Comparison of ENCODE assay signal across 8 cellular contexts in genomic region chr17:81519284-81520020, GRCh38. TPM values are rescaled to one million over a fixed set of nuclear protein-coding genes. Genes with fewer than 3 reads are reported as not detected.
A peak's percentile ranks its signal among the peaks of the same experiment; 100 is the strongest.
DNase-seq lines count a peak whose midpoint lies in the region; ATAC-seq and TF ChIP-seq lines count a peak whose summit lies in the region.

No MANE protein-coding gene starts in this region.

- H3K4ac ChIP-seq in mesendoderm (ENCODE audit: low read depth, low read length): no peak overlapping the region

- peak overlapping the region; percentile 68 for H3K27ac Mint-ChIP-seq in activated B cell treated with CpG ODN at 0.5 μM for 24 hours

- H3K27ac ChIP-seq in mesendoderm (ENCODE audit: low read depth, low read length) (no peak overlapping the region), stomach smooth muscle (ENCODE audit: low read length) (peak overlapping the region; percentile 95)

- H3K9me3 ChIP-seq in stomach smooth muscle (ENCODE audit: control insufficient read depth in 2 of 2, low read length in 2 of 2): no peaks in the 10 kb centered on the region

- no peak overlapping the region for H4K8ac ChIP-seq in mesendoderm (ENCODE audit: low read depth, low read length)

- intact Hi-C loops in activated B cell treated with CpG ODN at 0.5 μM for 24 hours (cut with micrococcal nuclease): loop anchor here (1.0 to 10.0 kb wide), 4 partner anchors 118 to 1715 kb away; partner anchors contain the start of genes FASN, NPLOC4, P4HB and TSPAN10

- no peak overlapping the region for H4K5ac ChIP-seq in mesendoderm (ENCODE audit: low read length)

- H3K23ac ChIP-seq in mesendoderm (ENCODE audit: low read length): peak overlapping the region; percentile 66

- peak overlapping the region; percentile 77 for H3K4me2 ChIP-seq in mesendoderm (ENCODE audit: low read length)

- H2BK5ac ChIP-seq in mesendoderm (ENCODE audit: low read length): no peak overlapping the region

- peak overlapping the region; percentile 83 for H3K56ac ChIP-seq in mesendoderm (ENCODE audit: low read length)

- TF ChIP-seq CTCF in AG10803 (conservative IDR thresholded peaks at IDR 0.05; ENCODE audit: low read length): no peak; the same call in 1 of the 2 replicates
- no peak for TF ChIP-seq CTCF in HFF-Myc (IDR thresholded peaks at IDR 0.05; ENCODE audit: low read depth, low read length, missing control alignments)
- TF ChIP-seq CTCF in activated B cell treated with CpG ODN at 0.5 μM for 24 hours (IDR thresholded peaks at IDR 0.05): no peak

- POLR2A ChIA-PET in activated B cell treated with CpG ODN at 0.5 μM for 24 hours (lab: Charles Lee): interaction anchor here (0.6 to 14.0 kb wide), 18 partner anchors 11 to 519 kb away, joined by 3 to 188 read pairs (median 6); partner anchors contain the start of genes DCXR, FAAP100, NDUFAF8 and SLC38A10

- H2BK15ac ChIP-seq in mesendoderm (replicated peaks; ENCODE audit: low read depth): no peak overlapping the region

- H3K4me1 ChIP-seq in mesendoderm (ENCODE audit: control insufficient read depth, low read depth, low read length) (peaks cover 12% of the 10 kb centered on the region), stomach smooth muscle (ENCODE audit: control insufficient read depth, insufficient read depth, low read length) (peaks cover 58% of the 10 kb centered on the region)

- peak overlapping the region; percentile 93 for H3K4me3 Mint-ChIP-seq in activated B cell treated with CpG ODN at 0.5 μM for 24 hours

- H3K9ac ChIP-seq in mesendoderm (ENCODE audit: low read length): peak overlapping the region; percentile 72
- H3K9ac ChIP-seq in stomach smooth muscle (ENCODE audit: low read length in 2 of 2): peak overlapping the region; percentile 2 to 58

- H3K4me3 ChIP-seq in AG10803 (ENCODE audit: low read length) (peak overlapping the region; percentile 51), HFF-Myc (replicated peaks; ENCODE audit: low read depth, low read length) (peak overlapping the region; percentile 33), mesendoderm (ENCODE audit: low read length) (no peak overlapping the region), stomach smooth muscle (ENCODE audit: low read length in 2 of 2) (peak overlapping the region; percentile 55 to 76)

- DNase-seq in AG10803 (ENCODE audit: low read depth): no peak
- no peak for DNase-seq in HFF-Myc (ENCODE audit: extremely low read depth, low read depth)
- DNase-seq in activated B cell treated with CpG ODN at 0.5 μM for 24 hours: peak; percentile 67
- peak; percentile 32 for DNase-seq in dermis blood vessel endothelial cell
- peak; percentile 75 for DNase-seq in mesendoderm

- H3K27me3 ChIP-seq in mesendoderm (ENCODE audit: insufficient read depth, low read length, poor library complexity): no peaks in the 10 kb centered on the region
- peaks cover 11 to 19% of the 10 kb centered on the region in 2 donors for H3K27me3 ChIP-seq in stomach smooth muscle (ENCODE audit: control insufficient read depth in 1 of 2, insufficient read depth in 2 of 2, low read length in 2 of 2)

- H3K36me3 ChIP-seq in mesendoderm (ENCODE audit: control insufficient read depth, insufficient read depth, low read length) (no peaks in the 10 kb centered on the region), stomach smooth muscle (ENCODE audit: control insufficient read depth in 2 of 2, insufficient read depth in 2 of 2, low read length in 2 of 2) (no peaks in the 10 kb centered on the region)

- H3K36me3 Mint-ChIP-seq in activated B cell treated with CpG ODN at 0.5 μM for 24 hours (ENCODE audit: low read depth): peaks cover 9% of the 10 kb centered on the region

- CTCF ChIA-PET in activated B cell treated with CpG ODN at 0.5 μM for 24 hours (lab: Charles Lee): interaction anchor here (0.6 to 2.6 kb wide), 11 partner anchors 13 to 440 kb away, joined by 3 to 23 read pairs (median 4); partner anchors contain the start of gene FAAP100

- ATAC-seq in activated B cell treated with CpG ODN at 0.5 μM for 24 hours (ENCODE audit: low read depth) (peak; percentile 11), HG02852 (IDR thresholded peaks at IDR 0.05; ENCODE audit: unreplicated experiment) (no peak), HG03457 (IDR thresholded peaks at IDR 0.05; ENCODE audit: unreplicated experiment) (no peak)

- H3K9me3 Mint-ChIP-seq in activated B cell treated with CpG ODN at 0.5 μM for 24 hours: no peaks in the 10 kb centered on the region

- no peak overlapping the region for H2BK120ac ChIP-seq in mesendoderm (ENCODE audit: low read depth, low read length)

- no peaks in the 10 kb centered on the region for H3K27me3 Mint-ChIP-seq in activated B cell treated with CpG ODN at 0.5 μM for 24 hours

- no peak overlapping the region for H2AK5ac ChIP-seq in mesendoderm (ENCODE audit: low read length)

- WGBS in mesendoderm (ENCODE audit: extremely low coverage, insufficient coverage, low lambda C conversion rate): no CpG with 5 or more reads among the region's 61 CpGs

- H3K79me2 ChIP-seq in mesendoderm (ENCODE audit: control insufficient read depth, insufficient read depth, low read length): peaks cover 16% of the 10 kb centered on the region

- H3K18ac ChIP-seq in mesendoderm (ENCODE audit: low read length): no peak overlapping the region

- H3K79me1 ChIP-seq in mesendoderm (ENCODE audit: low read length): peaks cover 3% of the 10 kb centered on the region

- H3K4me1 Mint-ChIP-seq in activated B cell treated with CpG ODN at 0.5 μM for 24 hours: peaks cover 45% of the 10 kb centered on the region

RNA-seq across cellular contexts. Expression of gene ACTG1, which starts 6.9 kb away (rescaled TPM):
- total RNA-seq in activated B cell treated with CpG ODN at 0.5 μM for 24 hours (2,863 and 2,949 TPM in 2 replicates), dermis blood vessel endothelial cell (6,291 and 7,288 TPM in 2 replicates)
- 9,422 TPM for polyA plus RNA-seq in mesendoderm (2013, experiment 1 of 2)
- polyA plus RNA-seq in mesendoderm (2013, experiment 2 of 2): 9,613 TPM

RNA-seq across cellular contexts. Expression of gene FSCN2, which starts 8.7 kb away (rescaled TPM):
- 3.2 and 5.5 TPM in 2 replicates for total RNA-seq in activated B cell treated with CpG ODN at 0.5 μM for 24 hours
- 0.42 and 1.0 TPM in 2 replicates for total RNA-seq in dermis blood vessel endothelial cell
- polyA plus RNA-seq in mesendoderm (2013, experiment 1 of 2): not detected
- not detected for polyA plus RNA-seq in mesendoderm (2013, experiment 2 of 2)

RNA-seq across cellular contexts. Expression of gene FAAP100, which starts 32.7 kb away (rescaled TPM):
- total RNA-seq in activated B cell treated with CpG ODN at 0.5 μM for 24 hours: 42.6 and 48.2 TPM in 2 replicates
- 26.0 and 27.1 TPM in 2 replicates for total RNA-seq in dermis blood vessel endothelial cell
- polyA plus RNA-seq in mesendoderm (2013, experiment 1 of 2): 14.4 TPM
- 14.8 TPM for polyA plus RNA-seq in mesendoderm (2013, experiment 2 of 2)

Comparison
In these comparisons a context has a peak if more than half of its experiments do, and no peak if none do; other contexts are left out.
1. DNase-seq: peak in activated B cell treated with CpG ODN at 0.5 μM for 24 hours (single experiment), dermis blood vessel endothelial cell (single experiment) and mesendoderm (single experiment); none in AG10803 (single experiment) and HFF-Myc (single experiment).